ENCODE assay signal across 1 cellular context in genomic region chr9:127885508-127886281, GRCh38.
TF ChIP-seq lines count a peak whose summit lies in the region.

No MANE protein-coding gene starts in this region.

TF ChIP-seq in HCT116, 20 proteins besides CTCF, POLR2A, EP300 and RAD21:
- TF ChIP-seq ZNF274 (IDR thresholded peaks at IDR 0.05; ENCODE audit: low read depth, low read length) (no peak), CBX3 (IDR thresholded peaks at IDR 0.05; ENCODE audit: low read depth) (no peak), ZFX (IDR thresholded peaks at IDR 0.05) (no peak), EZH2phosphoT487 (IDR thresholded peaks at IDR 0.05; ENCODE audit: borderline replicate concordance) (no peak), CEBPB (IDR thresholded peaks at IDR 0.05; ENCODE audit: low read depth) (no peak), FOSL1 (IDR thresholded peaks at IDR 0.05; ENCODE audit: low read depth) (no peak)
- TF ChIP-seq, protein P1, sequence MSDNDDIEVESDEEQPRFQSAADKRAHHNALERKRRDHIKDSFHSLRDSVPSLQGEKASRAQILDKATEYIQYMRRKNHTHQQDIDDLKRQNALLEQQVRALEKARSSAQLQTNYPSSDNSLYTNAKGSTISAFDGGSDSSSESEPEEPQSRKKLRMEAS (IDR thresholded peaks at IDR 0.05): no peak
